In the genomic region with DNA sequence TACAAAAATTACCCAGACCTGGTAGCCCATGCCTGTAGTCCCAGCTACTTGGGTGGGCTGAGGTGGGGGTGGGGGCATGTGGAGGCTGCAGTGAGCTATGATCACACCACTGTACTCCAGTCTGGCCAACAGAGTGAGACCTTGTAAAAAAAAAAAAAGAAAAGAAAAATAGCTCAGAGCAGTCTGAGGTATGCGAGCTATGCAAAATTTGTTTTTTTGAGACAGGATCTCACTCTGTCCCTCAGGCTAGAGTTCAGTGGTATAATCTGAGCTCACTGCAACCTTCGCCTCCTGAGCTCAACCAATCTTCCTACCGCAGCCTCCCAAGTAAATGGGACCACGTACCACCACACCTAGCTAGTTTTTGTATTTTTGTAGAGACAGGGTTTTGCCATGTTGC, we compare ENCODE assay signal across 24 cellular contexts. TPM values are rescaled to one million over a fixed set of nuclear protein-coding genes. Genes with fewer than 3 reads are reported as not detected.
"Had no signal": no experiment of that assay in that cellular context is flagged by ENCODE, and none has a peak within 500 bp of the region (broad histone marks: within the 10 kb centered on the region; RNA-seq: fewer than 3 reads in every experiment).

No MANE protein-coding gene starts in this region.

- H3K27me3 ChIP-seq: suprapubic skin, upper lobe of left lung had no signal

- DNase-seq: activated CD4-positive, alpha-beta T cell treated with anti-CD3 and anti-CD28 coated beads for 1 hour; activated CD8-positive, alpha-beta memory T cell treated with anti-CD3 and anti-CD28 coated beads for 24 hours; activated CD8-positive, alpha-beta memory T cell treated with anti-CD3 and anti-CD28 coated beads, Interleukin-2, amount 50 U/mL, for 48 hours; activated gamma-delta T cell; activated T-cell treated with anti-CD3 and anti-CD28 coated beads, Interleukin-2, amount 50 U/mL, for 72 hours; amniotic stem cell; central memory CD4-positive, alpha-beta T cell; cortex of kidney; erythroblast; foreskin melanocyte; glutamatergic neuron; hippocampal formation; islet precursor cell; upper lobe of left lung; WERI-Rb-1 had no signal

- H3K4me1 ChIP-seq: prostate gland, suprapubic skin had no signal

- H3K36me3 ChIP-seq: prostate gland had no signal

- H3K4me3 ChIP-seq: lung, prostate gland, skin epidermis, suprapubic skin, upper lobe of left lung had no signal

- H3K9me3 ChIP-seq: prostate gland, suprapubic skin, upper lobe of left lung had no signal

RNA-seq across cellular contexts. Expression of gene APOC1, which starts 30.4 kb away (rescaled TPM):
- total RNA-seq: activated T-cell treated with anti-CD3 and anti-CD28 coated beads, Interleukin-2, amount 50 U/mL, for 72 hours; T-helper 2 cell treated with Interferon-gamma antibody and Interleukin-4, amounts not matched to agents 100 ng/mL and 5 ng/mL, for 36 hours had no signal

RNA-seq across cellular contexts. Expression of gene NECTIN2, which starts 37.9 kb away (rescaled TPM):
- total RNA-seq: T-helper 2 cell treated with Interferon-gamma antibody and Interleukin-4, amounts not matched to agents 100 ng/mL and 5 ng/mL, for 36 hours had no signal

RNA-seq across cellular contexts. Expression of gene APOC4, which starts 58.1 kb away (rescaled TPM):
- total RNA-seq: activated T-cell treated with anti-CD3 and anti-CD28 coated beads, Interleukin-2, amount 50 U/mL, for 72 hours; lung; myocyte; neural crest cell; osteoblast; prostate gland; right cardiac atrium; suprapubic skin; T-helper 2 cell treated with Interferon-gamma antibody and Interleukin-4, amounts not matched to agents 100 ng/mL and 5 ng/mL, for 36 hours had no signal
